Comparison of ENCODE assay signal across 19 cellular contexts in the genomic region with DNA sequence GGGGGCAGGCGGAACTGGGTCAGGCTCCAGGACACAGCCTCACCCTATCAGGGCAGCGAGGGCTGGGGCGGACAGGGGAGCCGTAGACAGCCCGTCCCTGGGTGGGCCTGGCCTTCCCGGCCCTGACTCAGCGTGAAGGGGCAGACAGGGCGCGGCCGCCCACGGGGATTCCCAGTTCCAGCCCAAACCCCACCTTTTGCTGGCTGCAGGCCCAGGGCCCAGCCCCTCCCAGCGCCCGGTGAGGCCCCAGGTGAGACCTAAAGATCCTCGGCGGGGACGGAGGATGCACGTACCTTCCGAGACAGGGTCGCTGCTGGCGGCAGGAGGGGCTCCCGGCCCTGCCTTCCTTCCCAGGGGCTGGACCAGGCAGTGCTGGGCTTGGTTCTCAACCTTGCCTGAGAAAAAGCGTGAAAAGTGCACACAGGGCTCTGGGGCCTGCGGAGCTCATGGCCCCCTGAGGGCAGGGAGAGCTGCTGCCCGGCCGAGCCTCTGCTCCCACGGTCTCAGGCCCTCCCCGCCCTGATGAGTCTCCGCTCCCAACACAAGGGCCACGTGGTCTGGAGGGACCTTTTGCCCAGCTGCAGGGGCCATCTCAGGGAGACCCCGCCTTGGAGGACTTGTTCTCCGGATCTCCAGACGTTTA. TPM values are rescaled to one million over a fixed set of nuclear protein-coding genes. Genes with fewer than 3 reads are reported as not detected.
DNase-seq lines count a peak whose midpoint lies in the region; ATAC-seq, FAIRE-seq and TF ChIP-seq lines count a peak whose summit lies in the region.
"Had no signal": no experiment of that assay in that cellular context is flagged by ENCODE, and none has a peak within 500 bp of the region (broad histone marks: within the 10 kb centered on the region; RNA-seq: fewer than 3 reads in every experiment).

No MANE protein-coding gene starts in this region.

- H3K9me3 ChIP-seq in keratinocyte (ENCODE audit: control insufficient read depth, low read depth, low read length) (peaks cover 3% of the 10 kb centered on the region), stomach (no peaks in the 10 kb centered on the region)
- no peaks in the 10 kb centered on the region for H3K9me3 ChIP-seq in CD8-positive, alpha-beta T cell (ENCODE audit: low read length)
- H3K9me3 ChIP-seq: gastrocnemius medialis had no signal

- peak overlapping the region; percentile 51 for H2AFZ ChIP-seq in keratinocyte (ENCODE audit: control insufficient read depth, low read length)

- DNase-seq in HT-29 (ENCODE audit: low spot score), result peak; percentile 37
- peak; percentile 48 for DNase-seq in SW480 (ENCODE audit: low spot score)
- peak; percentile 75 for DNase-seq in keratinocyte (ENCODE audit: low read depth, low spot score)
- peak; percentile 45 for DNase-seq in stomach
- no peak for DNase-seq in CD8-positive, alpha-beta T cell
- no peak for DNase-seq in NCI-H2081 treated with DMSO at 0.1 percent for 48 hours (lab: John Stamatoyannopoulos, UW)
- no peak for DNase-seq in NCI-H1417 treated with DMSO at 0.1 percent for 48 hours (lab: John Stamatoyannopoulos, UW)
- DNase-seq: activated effector memory CD4-positive, alpha-beta T cell treated with Interleukin-2 at 50 U/mL for 16 hours; amniotic stem cell; cerebellar nuclear complex; DMS79; gastrocnemius medialis; mesenchymal stem cell; MV-4-11; NCI-H82; stimulated activated CD4-positive, alpha-beta T cell treated with anti-CD3 and anti-CD28 coated beads, Interleukin-2, amount 100 ng/mL, for 24 hours; T-helper 2 cell had no signal

- H3K27me3 ChIP-seq in keratinocyte (ENCODE audit: control insufficient read depth, extremely low read depth, insufficient read depth, low read length), result no peaks in the 10 kb centered on the region
- peaks cover 0 to 25% (median 0%) of the 10 kb centered on the region in 3 donors for H3K27me3 ChIP-seq in stomach
- no peaks in the 10 kb centered on the region for H3K27me3 ChIP-seq in CD8-positive, alpha-beta T cell (ENCODE audit: insufficient read depth, low read length)

- H3K4me1 ChIP-seq in keratinocyte (ENCODE audit: control insufficient read depth, extremely low read depth, insufficient read depth, low read length) (peaks cover 38% of the 10 kb centered on the region), stomach (peaks cover 0 to 8% (median 3%) of the 10 kb centered on the region in 4 donors)
- no peaks in the 10 kb centered on the region for H3K4me1 ChIP-seq in CD8-positive, alpha-beta T cell (ENCODE audit: insufficient read depth, low read length)
- H3K4me1 ChIP-seq: gastrocnemius medialis had no signal

- H3K9me3 Mint-ChIP-seq in CD8-positive, alpha-beta T cell, result no peaks in the 10 kb centered on the region

- no peaks in the 10 kb centered on the region for H3K9me1 ChIP-seq in keratinocyte (ENCODE audit: control insufficient read depth, extremely low read depth, insufficient read depth, low read length)

- no peak overlapping the region for H3K27ac Mint-ChIP-seq in CD8-positive, alpha-beta T cell

- no peak for TF ChIP-seq EP300 in stomach (IDR thresholded peaks at IDR 0.05)

- dilution Hi-C loops in keratinocyte (cut with MboI; ENCODE audit: extremely low pct_ligation_motif_present, low sequenced_read_pairs), result no loop called here

- H3K9ac ChIP-seq in keratinocyte (ENCODE audit: control insufficient read depth, extremely low read depth, insufficient read depth, low read length), result peak overlapping the region; percentile 93

- H3K4me2 ChIP-seq in keratinocyte (ENCODE audit: control insufficient read depth, extremely low read depth, insufficient read depth, low read depth, low read length), result peak overlapping the region; percentile 95

- H3K36me3 Mint-ChIP-seq in CD8-positive, alpha-beta T cell, result no peaks in the 10 kb centered on the region

- FAIRE-seq in keratinocyte (lab: Jason Lieb, UNC), result no peak

- no peak for TF ChIP-seq CTCF in keratinocyte (optimal IDR thresholded peaks at IDR 0.05 in 1 of 3, IDR thresholded peaks at IDR 0.05 in 1 of 3, conservative IDR thresholded peaks at IDR 0.05 in 1 of 3; ENCODE audit: extremely low read depth in 1 of 3, insufficient read depth in 2 of 3, low read length in 3 of 3)
- TF ChIP-seq CTCF in stomach (IDR thresholded peaks at IDR 0.05), result no peak
- no peak for TF ChIP-seq CTCF in CD8-positive, alpha-beta T cell (IDR thresholded peaks at IDR 0.05)

- H4K20me1 ChIP-seq in keratinocyte (ENCODE audit: control insufficient read depth, extremely low read depth, insufficient read depth, low read length), result no peaks in the 10 kb centered on the region

- intact Hi-C loops in stomach (cut with DNase I; ENCODE audit: low total_unique reads), result no loop called here
- intact Hi-C loops in CD8-positive, alpha-beta T cell (cut with DNase I, micrococcal nuclease), result no loop called here

- H3K79me2 ChIP-seq in keratinocyte (ENCODE audit: control insufficient read depth, insufficient read depth, low read length), result no peaks in the 10 kb centered on the region

- no peaks in the 10 kb centered on the region for H3K4me1 Mint-ChIP-seq in CD8-positive, alpha-beta T cell (ENCODE audit: low read depth)

- POLR2A ChIA-PET in CD8-positive, alpha-beta T cell (lab: Charles Lee), result interaction anchor here (0.7 kb wide), 1 partner anchor 14 kb away, joined by 3 read pairs; no protein-coding TSS in a partner anchor

- no peak for ATAC-seq in CD8-positive, alpha-beta T cell
- no peak for ATAC-seq in GM21381 (IDR thresholded peaks at IDR 0.05; ENCODE audit: unreplicated experiment)
- ATAC-seq: gastrocnemius medialis, Right ventricle myocardium inferior had no signal

- WGBS in stomach, 5 donors, result 27 to 78% (median 44%) methylated on average over 17 to 32 of the region's 32 CpGs

- H3K36me3 ChIP-seq in keratinocyte (ENCODE audit: control insufficient read depth in 2 of 2, extremely low read depth in 1 of 2, insufficient read depth in 2 of 2, low read length in 2 of 2), result no peaks in the 10 kb centered on the region
- no peaks in the 10 kb centered on the region for H3K36me3 ChIP-seq in stomach
- H3K36me3 ChIP-seq in CD8-positive, alpha-beta T cell (ENCODE audit: insufficient read depth, low read length), result no peaks in the 10 kb centered on the region
- H3K36me3 ChIP-seq: gastrocnemius medialis had no signal

- H3K27ac ChIP-seq in keratinocyte (ENCODE audit: control insufficient read depth, insufficient read depth, low read length), result peak overlapping the region; percentile 93
- no peak overlapping the region for H3K27ac ChIP-seq in stomach
- no peak overlapping the region for H3K27ac ChIP-seq in CD8-positive, alpha-beta T cell (ENCODE audit: low read depth, low read length)
- H3K27ac ChIP-seq: gastrocnemius medialis had no signal

- no peaks in the 10 kb centered on the region for H3K27me3 Mint-ChIP-seq in CD8-positive, alpha-beta T cell (ENCODE audit: low read depth)

- H3K4me3 ChIP-seq in keratinocyte (ENCODE audit: control insufficient read depth in 2 of 3, extremely low read depth in 1 of 3, insufficient read depth in 2 of 3, low read depth in 1 of 3, low read length in 3 of 3) (peak overlapping the region; percentile 27 to 66 (median 51)), stomach (no peak overlapping the region)
- H3K4me3 ChIP-seq in CD8-positive, alpha-beta T cell (ENCODE audit: low read depth, low read length), result no peak overlapping the region
- H3K4me3 ChIP-seq: gastrocnemius medialis had no signal

- H3K4me3 Mint-ChIP-seq in CD8-positive, alpha-beta T cell, result no peak overlapping the region

- CTCF ChIA-PET in CD8-positive, alpha-beta T cell (lab: Charles Lee), result interaction anchor here (1.0 kb wide), 1 partner anchor 46 kb away, joined by 3 read pairs; no protein-coding TSS in a partner anchor

- no peak for TF ChIP-seq POLR2A in stomach (IDR thresholded peaks at IDR 0.05)

RNA-seq across cellular contexts. Expression of a gene that starts 43.9 kb away (rescaled TPM):
- total RNA-seq in HT-29 (2014; rRNA removed; shearing (Covaris generic)), result 43.8 and 48.2 TPM in 2 replicates
- 76.8 to 163 TPM (median 152 TPM) in 3 replicates for polyA plus RNA-seq in keratinocyte
- 296 TPM for polyA plus RNA-seq in keratinocyte (2011; ENCODE audit: low read depth)
- 119 and 167 TPM in 2 replicates for polyA plus RNA-seq in keratinocyte (2011; cell fraction: cytosol; rRNA removed)
- polyA plus RNA-seq in keratinocyte (2011; cell fraction: nucleus; rRNA removed), result 115 and 161 TPM in 2 replicates
- polyA plus RNA-seq in keratinocyte (2012; ENCODE audit: low replicate concordance), result 190 TPM in 2 replicates
- 26.5 to 60.8 TPM (median 29.4 TPM) in 3 replicates for polyA minus RNA-seq in keratinocyte
- 69.4 TPM for polyA minus RNA-seq in keratinocyte (2011; cell fraction: cytosol; rRNA and poly(A)+ RNA removed)
- polyA minus RNA-seq in keratinocyte (2011; cell fraction: nucleus; rRNA and poly(A)+ RNA removed), result 49.7 and 85.1 TPM in 2 replicates
- total RNA-seq in stomach, result 100 to 1,000 TPM in 2 of 5 donors, 10 to 100 TPM in 3; 48.7 to 233 (median 99.1) TPM
- 10 to 100 TPM; 58.3 to 67.7 (median 63.1) TPM for polyA plus RNA-seq in stomach
- total RNA-seq in CD8-positive, alpha-beta T cell, result 100 to 1,000 TPM; 312 to 335 TPM

Comparison
In these comparisons a context has a peak if more than half of its experiments do, and no peak if none do; other contexts are left out.
1. DNase-seq: peak in HT-29 (single experiment), SW480 (single experiment), keratinocyte (single experiment) and stomach (single experiment); none in CD8-positive, alpha-beta T cell (0 of 7), NCI-H2081 treated with DMSO at 0.1 percent for 48 hours (single experiment) and NCI-H1417 treated with DMSO at 0.1 percent for 48 hours (single experiment).
2. H3K4me3 ChIP-seq: peak in keratinocyte (3 of 3); none in stomach (0 of 4) and CD8-positive, alpha-beta T cell (single experiment).